ENCODE assay signal across 24 cellular contexts in genomic region chr13:44149821-44150220, GRCh38.
"Had no signal": no experiment of that assay in that cellular context is flagged by ENCODE, and none has a peak within 500 bp of the region (broad histone marks: within the 10 kb centered on the region; RNA-seq: fewer than 3 reads in every experiment).

No MANE protein-coding gene starts in this region.

- ATAC-seq: effector memory CD8-positive, alpha-beta T cell; esophagus mucosa; heart right ventricle; left cardiac atrium; left lung; left ventricle myocardium superior had no signal

- H3K4me1 ChIP-seq: esophagus squamous epithelium, left lung, lower lobe of right lung had no signal

- H3K4me3 ChIP-seq: colonic mucosa, esophagus squamous epithelium, heart right ventricle, left lung, lower lobe of right lung, mucosa of descending colon had no signal

- H3K9me3 ChIP-seq: colonic mucosa, esophagus squamous epithelium, heart right ventricle, left lung, lower lobe of right lung, mucosa of descending colon had no signal

- DNase-seq: colonic mucosa; cortex of kidney; effector CD8-positive, alpha-beta T cell; effector memory CD8-positive, alpha-beta T cell; endodermal cell; erythroblast; esophagus squamous epithelium; foreskin fibroblast; foreskin melanocyte; glutamatergic neuron; heart right ventricle; hippocampal formation; left cardiac atrium; left lung; left ventricle myocardium superior; lower lobe of right lung; mesenchymal stem cell; mucosa of descending colon; naive B cell had no signal

- H3K36me3 ChIP-seq: colonic mucosa, esophagus squamous epithelium, heart right ventricle, left lung, lower lobe of right lung had no signal

- FAIRE-seq: endometrium, islet of Langerhans, keratinocyte had no signal

- H3K27me3 ChIP-seq: colonic mucosa, esophagus squamous epithelium, heart right ventricle, left lung had no signal

- H3K27ac ChIP-seq: colonic mucosa, epithelial cell of prostate, esophagus squamous epithelium, heart right ventricle, left lung, lower lobe of right lung had no signal
